18 cellular contexts compared by ENCODE assay signal in genomic region chr11:12787847-12788246, GRCh38.
A peak's percentile ranks its signal among the peaks of the same experiment; 100 is the strongest.
DNase-seq lines count a peak whose midpoint lies in the region; ATAC-seq and TF ChIP-seq lines count a peak whose summit lies in the region.
"Had no signal": no experiment of that assay in that cellular context is flagged by ENCODE, and none has a peak within 500 bp of the region (broad histone marks: within the 10 kb centered on the region; RNA-seq: fewer than 3 reads in every experiment).

No MANE protein-coding gene starts in this region.

- no peak overlapping the region for H3K27ac Mint-ChIP-seq in stimulated activated naive B cell treated with anti-CD40 and anti-IgM and Interleukin-4, amounts not matched to agents 10 μg/mL and 1 μg/mL and 100 μg/mL, for 72 hours
- H3K27ac Mint-ChIP-seq in activated CD8-positive, alpha-beta memory T cell treated with anti-CD3 and anti-CD28 coated beads, Interleukin-2, amount 10 ng/mL, durations not matched to agents 7 days and 5 days = no peak overlapping the region
- H3K27ac Mint-ChIP-seq: IgD-negative memory B cell had no signal

- TF ChIP-seq CTCF in PC-3 (conservative IDR thresholded peaks at IDR 0.05; ENCODE audit: low read depth, low read length) (no peak), upper lobe of right lung (IDR thresholded peaks at IDR 0.05) (no peak)

- H3K4me3 Mint-ChIP-seq in stimulated activated naive B cell treated with anti-CD40 and anti-IgM and Interleukin-4, amounts not matched to agents 10 μg/mL and 1 μg/mL and 100 μg/mL, for 72 hours = no peak overlapping the region
- H3K4me3 Mint-ChIP-seq in activated CD8-positive, alpha-beta memory T cell treated with anti-CD3 and anti-CD28 coated beads, Interleukin-2, amount 10 ng/mL, durations not matched to agents 7 days and 5 days = no peak overlapping the region
- H3K4me3 Mint-ChIP-seq: IgD-negative memory B cell, nephron had no signal

- no peaks in the 10 kb centered on the region for H3K9me2 ChIP-seq in PC-3 (replicated peaks; ENCODE audit: low read length)

- no peak overlapping the region for H4K8ac ChIP-seq in mesenchymal stem cell (ENCODE audit: low read length)

- H3K36me3 ChIP-seq in ACC112 (ENCODE audit: insufficient read depth, low read length) (no peaks in the 10 kb centered on the region; the same call in 1 of the 2 replicates), PC-3 (ENCODE audit: low read depth, low read length) (no peaks in the 10 kb centered on the region), mesenchymal stem cell (ENCODE audit: control insufficient read depth in 1 of 2, insufficient read depth in 2 of 2, low read depth in 1 of 2, low read length in 2 of 2) (peaks cover 11 to 24% of the 10 kb centered on the region in 2 experiments), upper lobe of right lung (no peaks in the 10 kb centered on the region)

- DNase-seq in PC-3 (peak; percentile 62), dedifferentiated amniotic fluid mesenchymal stem cell (ENCODE audit: extremely low spot score) (peak; percentile 58), mesenchymal stem cell (peak; percentile 84), NCI-H146 (lab: John Stamatoyannopoulos, UW) (no peak), upper lobe of right lung (no peak)
- no peak for DNase-seq in stimulated activated naive B cell treated with anti-CD40 and anti-IgM and Interleukin-4, amounts not matched to agents 10 μg/mL and 1 μg/mL and 100 μg/mL, for 72 hours
- no peak for DNase-seq in activated CD8-positive, alpha-beta memory T cell treated with anti-CD3 and anti-CD28 coated beads, Interleukin-2, amount 10 ng/mL, durations not matched to agents 7 days and 5 days
- DNase-seq: activated naive CD4-positive, alpha-beta T cell; COR-L47; hippocampal formation; left ventricle myocardium superior; NCI-H1105 treated with DMSO at 0.1 percent for 48 hours; stimulated activated naive CD8-positive, alpha-beta T cell treated with anti-CD3 and anti-CD28 coated beads, Interleukin-15, Interleukin-2, amounts not matched to agents 100 U/mL and 50 U/mL, for 24 hours had no signal

- H2AK5ac ChIP-seq in mesenchymal stem cell (ENCODE audit: low read length, severe bottlenecking) = no peak overlapping the region

- no peak overlapping the region for H2BK120ac ChIP-seq in mesenchymal stem cell (ENCODE audit: low read depth, low read length)

- no peaks in the 10 kb centered on the region for H4K20me1 ChIP-seq in PC-3 (ENCODE audit: low read length)

- intact Hi-C loops in PC-3 (cut with micrococcal nuclease) = no loop called here
- intact Hi-C loops in upper lobe of right lung (cut with DNase I) = no loop called here

- peaks cover 37% of the 10 kb centered on the region for H3K79me1 ChIP-seq in mesenchymal stem cell (replicated peaks; ENCODE audit: low read length, poor library complexity, severe bottlenecking)

- H3K4ac ChIP-seq in mesenchymal stem cell (ENCODE audit: low read depth in 1 of 2, low read length in 2 of 2) = peak overlapping the region in 1 of 2 experiments; percentile 51

- H3K27me3 Mint-ChIP-seq in stimulated activated naive B cell treated with anti-CD40 and anti-IgM and Interleukin-4, amounts not matched to agents 10 μg/mL and 1 μg/mL and 100 μg/mL, for 72 hours = no peaks in the 10 kb centered on the region
- peaks cover 29% of the 10 kb centered on the region for H3K27me3 Mint-ChIP-seq in activated CD8-positive, alpha-beta memory T cell treated with anti-CD3 and anti-CD28 coated beads, Interleukin-2, amount 10 ng/mL, durations not matched to agents 7 days and 5 days

- peak overlapping the region; percentile 49; the same call in 1 of the 2 replicates for H3K4me3 ChIP-seq in ACC112 (ENCODE audit: low read depth, low read length)
- no peak overlapping the region for H3K4me3 ChIP-seq in PC-3 (ENCODE audit: low read length)
- no peak overlapping the region for H3K4me3 ChIP-seq in mesenchymal stem cell (ENCODE audit: insufficient read depth in 1 of 2, low read depth in 1 of 2, low read length in 2 of 2)
- no peak overlapping the region for H3K4me3 ChIP-seq in upper lobe of right lung

- no peak overlapping the region for H3K23ac ChIP-seq in mesenchymal stem cell (ENCODE audit: low read length in 2 of 2)

- H3K9me3 Mint-ChIP-seq in stimulated activated naive B cell treated with anti-CD40 and anti-IgM and Interleukin-4, amounts not matched to agents 10 μg/mL and 1 μg/mL and 100 μg/mL, for 72 hours = peaks cover 0 to 2% of the 10 kb centered on the region in 2 donors
- no peaks in the 10 kb centered on the region for H3K9me3 Mint-ChIP-seq in activated CD8-positive, alpha-beta memory T cell treated with anti-CD3 and anti-CD28 coated beads, Interleukin-2, amount 10 ng/mL, durations not matched to agents 7 days and 5 days (ENCODE audit: low read depth)
- H3K9me3 Mint-ChIP-seq: nephron had no signal

- H3K27me3 ChIP-seq in ACC112 (ENCODE audit: insufficient read depth, low read length) = no peaks in the 10 kb centered on the region
- no peaks in the 10 kb centered on the region for H3K27me3 ChIP-seq in PC-3 (ENCODE audit: low read length)
- no peaks in the 10 kb centered on the region for H3K27me3 ChIP-seq in mesenchymal stem cell (ENCODE audit: control insufficient read depth in 1 of 2, insufficient read depth in 1 of 2, low read length in 2 of 2)
- H3K27me3 ChIP-seq in upper lobe of right lung = no peaks in the 10 kb centered on the region

- H3K14ac ChIP-seq in mesenchymal stem cell (ENCODE audit: low read length in 2 of 2) = no peak overlapping the region

- POLR2A ChIA-PET in PC-3 (lab: Charles Lee; ENCODE audit: unreplicated experiment) = interaction anchor here (0.6 kb wide), 3 partner anchors 41 to 1051 kb away, joined by 5 to 11 read pairs (median 5); no protein-coding TSS in a partner anchor

- H3K27ac ChIP-seq in ACC112 (ENCODE audit: low read depth, low read length) (peak overlapping the region; percentile 48), PC-3 (ENCODE audit: low read length) (no peak overlapping the region), mesenchymal stem cell (ENCODE audit: low read length, poor library complexity, severe bottlenecking) (peak overlapping the region; percentile 40), upper lobe of right lung (no peak overlapping the region)
- H3K27ac ChIP-seq: VCaP had no signal

- no peaks in the 10 kb centered on the region for H3K9me3 ChIP-seq in PC-3 (ENCODE audit: low read length)
- no peaks in the 10 kb centered on the region for H3K9me3 ChIP-seq in mesenchymal stem cell (ENCODE audit: control insufficient read depth, low read length)
- H3K9me3 ChIP-seq in upper lobe of right lung = no peaks in the 10 kb centered on the region

- H3K4me2 ChIP-seq in PC-3 (ENCODE audit: low read length) (peak overlapping the region; percentile 44; the same call in 1 of the 2 replicates), mesenchymal stem cell (ENCODE audit: low read length, poor library complexity, severe bottlenecking) (no peak overlapping the region)

- peaks cover 76% of the 10 kb centered on the region for H3K79me2 ChIP-seq in ACC112 (ENCODE audit: control insufficient read depth, insufficient read depth, low read length, unreplicated experiment)
- peaks cover 72% of the 10 kb centered on the region for H3K79me2 ChIP-seq in PC-3 (ENCODE audit: low read length)

- H3K4me1 ChIP-seq in ACC112 (ENCODE audit: control insufficient read depth, insufficient read depth, low read length, unreplicated experiment) = peaks cover 37% of the 10 kb centered on the region
- H3K4me1 ChIP-seq in PC-3 (ENCODE audit: insufficient read depth, low read length) = peaks cover 29% of the 10 kb centered on the region
- peaks cover 21% of the 10 kb centered on the region for H3K4me1 ChIP-seq in mesenchymal stem cell (ENCODE audit: control insufficient read depth, insufficient read depth, low read depth, low read length)
- no peaks in the 10 kb centered on the region for H3K4me1 ChIP-seq in upper lobe of right lung

- no peak overlapping the region for H3K18ac ChIP-seq in mesenchymal stem cell (ENCODE audit: low read depth in 1 of 2, low read length in 2 of 2)

- no peak overlapping the region for H2BK15ac ChIP-seq in mesenchymal stem cell (ENCODE audit: low read depth, poor library complexity, severe bottlenecking)

- H3K9ac ChIP-seq in PC-3 (ENCODE audit: low read length) (no peak overlapping the region), mesenchymal stem cell (ENCODE audit: low read length) (peak overlapping the region; percentile 42)

- no peaks in the 10 kb centered on the region for H3K4me1 Mint-ChIP-seq in stimulated activated naive B cell treated with anti-CD40 and anti-IgM and Interleukin-4, amounts not matched to agents 10 μg/mL and 1 μg/mL and 100 μg/mL, for 72 hours
- no peaks in the 10 kb centered on the region for H3K4me1 Mint-ChIP-seq in activated CD8-positive, alpha-beta memory T cell treated with anti-CD3 and anti-CD28 coated beads, Interleukin-2, amount 10 ng/mL, durations not matched to agents 7 days and 5 days
- H3K4me1 Mint-ChIP-seq: IgD-negative memory B cell had no signal

- H3K36me3 Mint-ChIP-seq in stimulated activated naive B cell treated with anti-CD40 and anti-IgM and Interleukin-4, amounts not matched to agents 10 μg/mL and 1 μg/mL and 100 μg/mL, for 72 hours = no peaks in the 10 kb centered on the region
- no peaks in the 10 kb centered on the region for H3K36me3 Mint-ChIP-seq in activated CD8-positive, alpha-beta memory T cell treated with anti-CD3 and anti-CD28 coated beads, Interleukin-2, amount 10 ng/mL, durations not matched to agents 7 days and 5 days
- H3K36me3 Mint-ChIP-seq: IgD-negative memory B cell had no signal

- H4K91ac ChIP-seq in mesenchymal stem cell (ENCODE audit: low read length) = no peak overlapping the region

- no peak overlapping the region for H2BK5ac ChIP-seq in mesenchymal stem cell (ENCODE audit: low read depth, low read length, poor library complexity, severe bottlenecking)

- peak; percentile 47 for ATAC-seq in PC-3
- ATAC-seq in stimulated activated naive B cell treated with anti-CD40 and anti-IgM and Interleukin-4, amounts not matched to agents 10 μg/mL and 1 μg/mL and 100 μg/mL, for 72 hours (replicated peaks) = no peak
- no peak for ATAC-seq in activated CD8-positive, alpha-beta memory T cell treated with anti-CD3 and anti-CD28 coated beads, Interleukin-2, amount 10 ng/mL, durations not matched to agents 7 days and 5 days
- no peak for ATAC-seq in upper lobe of right lung
- ATAC-seq: left ventricle myocardium superior; sciatic nerve; stimulated activated naive CD8-positive, alpha-beta T cell treated with anti-CD3 and anti-CD28 coated beads, Interleukin-15, Interleukin-2, amounts not matched to agents 100 U/mL and 50 U/mL, for 24 hours had no signal

- H2AFZ ChIP-seq in ACC112 (ENCODE audit: low read length, unreplicated experiment) (no peak overlapping the region), PC-3 (ENCODE audit: low read length) (no peak overlapping the region), mesenchymal stem cell (ENCODE audit: low read depth, low read length) (no peak overlapping the region)

- no TSS peak for BruUV-seq in PC-3 (replicated peaks; lab: Mats Ljungman, UMichigan)

- WGBS in mesenchymal stem cell = 4% methylated on average over 4 of the region's 9 CpGs

- CTCF ChIA-PET in PC-3 (lab: Charles Lee) = interaction anchor here (0.6 kb wide), 1 partner anchor 110 kb away, joined by 4 read pairs; no protein-coding TSS in a partner anchor
- CTCF ChIA-PET in activated CD8-positive, alpha-beta memory T cell treated with anti-CD3 and anti-CD28 coated beads, Interleukin-2, amount 10 ng/mL, durations not matched to agents 7 days and 5 days (lab: Charles Lee) = no interaction called here

- peak overlapping the region in 1 of 2 experiments; percentile 32 for H2BK12ac ChIP-seq in mesenchymal stem cell (ENCODE audit: low read length in 2 of 2)

- no peaks in the 10 kb centered on the region for H3F3A ChIP-seq in PC-3 (ENCODE audit: low read length, unreplicated experiment)

Comparison
In these comparisons a context has a peak if more than half of its experiments do, and no peak if none do; other contexts are left out.
1. H3K27ac ChIP-seq: peak in ACC112 (single experiment) and mesenchymal stem cell (single experiment); none in PC-3 (single experiment) and upper lobe of right lung (single experiment).
2. DNase-seq: peak in PC-3 (single experiment), dedifferentiated amniotic fluid mesenchymal stem cell (single experiment) and mesenchymal stem cell (single experiment); none in stimulated activated naive B cell treated with anti-CD40 and anti-IgM and Interleukin-4, amounts not matched to agents 10 μg/mL and 1 μg/mL and 100 μg/mL, for 72 hours (single experiment), NCI-H146 (single experiment), activated CD8-positive, alpha-beta memory T cell treated with anti-CD3 and anti-CD28 coated beads, Interleukin-2, amount 10 ng/mL, durations not matched to agents 7 days and 5 days (single experiment) and upper lobe of right lung (single experiment).